9 cellular contexts compared by ENCODE assay signal in genomic region chr15:90248760-90249122, GRCh38. TPM values are rescaled to one million over a fixed set of nuclear protein-coding genes. Genes with fewer than 3 reads are reported as not detected.
DNase-seq lines count a peak whose midpoint lies in the region; ATAC-seq, FAIRE-seq and TF ChIP-seq lines count a peak whose summit lies in the region.
"Had no signal": no experiment of that assay in that cellular context is flagged by ENCODE, and none has a peak within 500 bp of the region (broad histone marks: within the 10 kb centered on the region; RNA-seq: fewer than 3 reads in every experiment).

No MANE protein-coding gene starts in this region.

- H3K27ac ChIP-seq in K562 (ENCODE audit: extremely low read depth, low read depth, low read length) (no peak overlapping the region), lower lobe of right lung (no peak overlapping the region)

- no peak overlapping the region for H3K27ac Mint-ChIP-seq in activated naive CD4-positive, alpha-beta T cell treated with anti-CD3 and anti-CD28 coated beads, Interleukin-2, amount 50 U/mL, for 24 hours
- H3K27ac Mint-ChIP-seq in type B pancreatic cell: no peak overlapping the region

- TF ChIP-seq EP300 in K562 (IDR thresholded peaks at IDR 0.05; ENCODE audit: low read length): no peak

- TF ChIP-seq CTCF in K562 (IDR thresholded peaks at IDR 0.05 in 2 of 3, conservative IDR thresholded peaks at IDR 0.05 in 1 of 3; ENCODE audit: insufficient read depth in 2 of 3, low read depth in 1 of 3, low read length in 3 of 3) (no peak), lower lobe of right lung (IDR thresholded peaks at IDR 0.05) (no peak), type B pancreatic cell (conservative IDR thresholded peaks at IDR 0.05) (no peak)

- H3K36me3 Mint-ChIP-seq in activated naive CD4-positive, alpha-beta T cell treated with anti-CD3 and anti-CD28 coated beads, Interleukin-2, amount 50 U/mL, for 24 hours: no peaks in the 10 kb centered on the region
- no peaks in the 10 kb centered on the region for H3K36me3 Mint-ChIP-seq in type B pancreatic cell

- H3K4me1 Mint-ChIP-seq in activated naive CD4-positive, alpha-beta T cell treated with anti-CD3 and anti-CD28 coated beads, Interleukin-2, amount 50 U/mL, for 24 hours: peaks cover 19% of the 10 kb centered on the region
- H3K4me1 Mint-ChIP-seq in type B pancreatic cell (ENCODE audit: unreplicated experiment): peaks cover 4% of the 10 kb centered on the region

- H3K79me2 ChIP-seq in K562 (ENCODE audit: control insufficient read depth, insufficient read depth, low read length): no peaks in the 10 kb centered on the region

- H3K4me2 ChIP-seq in K562 (ENCODE audit: insufficient read depth, low read length): peak overlapping the region; percentile 80; the same call in 1 of the 2 replicates

- TF ChIP-seq POLR2A in K562 (conservative IDR thresholded peaks at IDR 0.05): no peak

- no peak for TF ChIP-seq RAD21 in K562 (CRISPR knock-in tag; conservative IDR thresholded peaks at IDR 0.05 in 1 of 2, IDR thresholded peaks at IDR 0.05 in 1 of 2)

- H3K36me3 ChIP-seq in K562 (ENCODE audit: control insufficient read depth, insufficient read depth, low read length): no peaks in the 10 kb centered on the region
- no peaks in the 10 kb centered on the region for H3K36me3 ChIP-seq in lower lobe of right lung

- WGBS in K562 (ENCODE audit: insufficient coverage, low coverage, missing lambda C conversion rate): 57% methylated on average over 5 of the region's 5 CpGs

- H2AFZ ChIP-seq in K562 (ENCODE audit: low read depth, low read length): peak overlapping the region; percentile 82

- H3K9ac ChIP-seq in K562 (ENCODE audit: insufficient read depth in 1 of 2, low read depth in 2 of 2, low read length in 2 of 2): peak overlapping the region in 1 of 2 experiments; percentile 68; a peak in 1 of 4 replicates

- no peaks in the 10 kb centered on the region for H3K27me3 Mint-ChIP-seq in activated naive CD4-positive, alpha-beta T cell treated with anti-CD3 and anti-CD28 coated beads, Interleukin-2, amount 50 U/mL, for 24 hours
- H3K27me3 Mint-ChIP-seq in type B pancreatic cell: peaks cover 2% of the 10 kb centered on the region

- CTCF ChIA-PET in K562 (lab: Yijun Ruan, JAX; ENCODE audit: low intra/inter-chr PET ratio): no interaction called here

- H3K27me3 ChIP-seq in K562 (ENCODE audit: control insufficient read depth in 2 of 2, insufficient read depth in 2 of 2, low read length in 2 of 2) (no peaks in the 10 kb centered on the region), lower lobe of right lung (ENCODE audit: low read depth) (no peaks in the 10 kb centered on the region)

- in situ Hi-C loops in K562 (cut with MboI): no loop called here

- H3K9me1 ChIP-seq in K562 (ENCODE audit: control insufficient read depth, insufficient read depth, low read length): no peaks in the 10 kb centered on the region

- intact Hi-C loops in K562 (cut with micrococcal nuclease): no loop called here
- intact Hi-C loops in lower lobe of right lung (cut with DNase I): no loop called here

- no peak for DNase-seq in activated naive CD4-positive, alpha-beta T cell treated with Interleukin-2 at 50 U/mL for 16 hours
- peak in 1 of 4 experiments; percentile 55 for DNase-seq in K562 (ENCODE audit: extremely low read depth in 1 of 4, low spot score in 3 of 4)
- no peak for DNase-seq in lower lobe of right lung
- no peak for DNase-seq in type B pancreatic cell (ENCODE audit: extremely low spot score, unreplicated experiment)
- no peak for DNase-seq in RKO (ENCODE audit: low spot score)
- no peak for DNase-seq in frontal cortex (ENCODE audit: low spot score in 2 of 2)
- no peak for DNase-seq in DMS153 (lab: John Stamatoyannopoulos, UW)

- no peaks in the 10 kb centered on the region for H3K9me3 Mint-ChIP-seq in activated naive CD4-positive, alpha-beta T cell treated with anti-CD3 and anti-CD28 coated beads, Interleukin-2, amount 50 U/mL, for 24 hours
- no peaks in the 10 kb centered on the region for H3K9me3 Mint-ChIP-seq in type B pancreatic cell

- peak overlapping the region; percentile 71 for H3K4me3 Mint-ChIP-seq in activated naive CD4-positive, alpha-beta T cell treated with anti-CD3 and anti-CD28 coated beads, Interleukin-2, amount 50 U/mL, for 24 hours
- peak overlapping the region; percentile 82 for H3K4me3 Mint-ChIP-seq in type B pancreatic cell

- FAIRE-seq in K562 (lab: Jason Lieb, UNC) (no peak), frontal cortex (lab: Jason Lieb, UNC) (no peak)

- H3K4me1 ChIP-seq in K562 (replicated peaks in 1 of 2; ENCODE audit: control insufficient read depth in 2 of 2, insufficient read depth in 2 of 2, low read length in 2 of 2) (peaks cover 10 to 18% of the 10 kb centered on the region in 2 experiments; a peak in 4 of 5 replicates), lower lobe of right lung (peaks cover 12% of the 10 kb centered on the region)

- no peak overlapping the region for H3K4me3 ChIP-seq in K562
- peak overlapping the region; percentile 70 for H3K4me3 ChIP-seq in lower lobe of right lung

- H4K20me1 ChIP-seq in K562 (replicated peaks; ENCODE audit: control insufficient read depth, insufficient read depth, low read length): no peaks in the 10 kb centered on the region

- H3K9me3 ChIP-seq in K562 (replicated peaks; ENCODE audit: control insufficient read depth, insufficient read depth, low read depth, low read length): no peaks in the 10 kb centered on the region
- no peaks in the 10 kb centered on the region for H3K9me3 ChIP-seq in lower lobe of right lung

- POLR2A ChIA-PET in K562 (lab: Yijun Ruan, JAX): interaction anchor here (1.0 to 2.8 kb wide), 6 partner anchors 9 to 65 kb away, joined by 3 to 16 read pairs (median 4); partner anchors contain the start of genes CIB1, GDPGP1 and NGRN

- ATAC-seq in K562: peak; percentile 17
- ATAC-seq in lower lobe of right lung: peak in 1 of 2 donors; percentile 12

- BruUV-seq in K562 (replicated peaks; lab: Mats Ljungman, UMichigan): no TSS peak

RNA-seq across cellular contexts. Expression of gene TTLL13, which starts 0.6 kb away (rescaled TPM):
- total RNA-seq in K562 (2011; cell fraction: chromatin; rRNA removed; ENCODE audit: low replicate concordance): 1.1 and 1.4 TPM in 2 replicates
- total RNA-seq in K562 (2011; cell fraction: nucleolus; rRNA removed): 0.53 and 0.83 TPM in 2 replicates
- 0.37 and 0.76 TPM in 2 replicates for total RNA-seq in K562 (2011; cell fraction: nucleoplasm; rRNA removed)
- total RNA-seq in K562 (2014; rRNA removed) (0.04 TPM in 1 of 2 replicates, not detected in the other), K562 (2014; rRNA removed; fragmentation: Illumina TruSeq; extraction: Trizol) (0.10 and 0.22 TPM in 2 replicates), K562 (2015; rRNA removed; fragmentation: Illumina TruSeq; extraction: Trizol) (0.11 TPM in 1 of 2 replicates, not detected in the other), K562 (2021) (0.11 and 0.36 TPM in 2 replicates), lower lobe of right lung (not detected), type B pancreatic cell (ENCODE audit: low replicate concordance) (0.58 TPM in 1 of 2 replicates, not detected in the other), frontal cortex (under 0.01 TPM)
- polyA plus RNA-seq in K562 (2011; rRNA removed) (0.20 and 0.24 TPM in 2 replicates), K562 (2014; fragmentation: Illumina TruSeq; extraction: Trizol) (0.12 TPM in 1 of 2 replicates, not detected in the other), K562 (2014; fragmentation: Nextera tagmentation; extraction: Ambion mirVana) (under 1 TPM; 0.10 to 0.17 TPM), K562 (2014; rRNA removed) (0.05 TPM in 1 of 2 replicates, not detected in the other)
- polyA plus RNA-seq in K562 (2011; cell fraction: cytosol; rRNA removed): 0.22 and 0.24 TPM in 2 replicates
- polyA plus RNA-seq in K562 (2011; cell fraction: nucleus; rRNA removed): 0.49 and 0.74 TPM in 2 replicates
- 0.17 and 0.55 TPM in 2 replicates for polyA plus RNA-seq in K562 (2012)
- 0.28 and 0.51 TPM in 2 replicates for polyA minus RNA-seq in K562 (2011; rRNA and poly(A)+ RNA removed)
- not detected in 2 replicates for polyA minus RNA-seq in K562 (2011; cell fraction: cytosol; rRNA and poly(A)+ RNA removed)
- 0.22 and 0.40 TPM in 2 replicates for polyA minus RNA-seq in K562 (2011; cell fraction: nucleus; rRNA and poly(A)+ RNA removed)
- total RNA-seq: epithelial cell of proximal tubule had no signal

RNA-seq across cellular contexts. Expression of gene GDPGP1, which starts 14.7 kb away (rescaled TPM):
- 9.0 and 29.0 TPM in 2 replicates for total RNA-seq in K562 (2011; cell fraction: chromatin; rRNA removed; ENCODE audit: low replicate concordance)
- 29.9 and 32.4 TPM in 2 replicates for total RNA-seq in K562 (2011; cell fraction: nucleolus; rRNA removed)
- total RNA-seq in K562 (2011; cell fraction: nucleoplasm; rRNA removed): 18.3 and 18.8 TPM in 2 replicates
- total RNA-seq in K562 (2014; rRNA removed): 3.9 and 4.0 TPM in 2 replicates
- total RNA-seq in K562 (2014; rRNA removed; fragmentation: Illumina TruSeq; extraction: Trizol): 2.8 and 3.0 TPM in 2 replicates
- 2.4 and 3.0 TPM in 2 replicates for total RNA-seq in K562 (2015; rRNA removed; fragmentation: Illumina TruSeq; extraction: Trizol)
- 6.0 and 6.1 TPM in 2 replicates for total RNA-seq in K562 (2021)
- polyA plus RNA-seq in K562 (2011; rRNA removed): 3.7 and 4.0 TPM in 2 replicates
- 1.4 and 2.7 TPM in 2 replicates for polyA plus RNA-seq in K562 (2011; cell fraction: cytosol; rRNA removed)
- polyA plus RNA-seq in K562 (2011; cell fraction: nucleus; rRNA removed): 9.9 and 12.7 TPM in 2 replicates
- polyA plus RNA-seq in K562 (2012): 2.3 and 4.2 TPM in 2 replicates
- polyA plus RNA-seq in K562 (2014; fragmentation: Illumina TruSeq; extraction: Trizol): 1.2 and 2.0 TPM in 2 replicates
- polyA plus RNA-seq in K562 (2014; fragmentation: Nextera tagmentation; extraction: Ambion mirVana): under 1 TPM; 0.78 to 0.92 TPM
- 2.6 and 3.3 TPM in 2 replicates for polyA plus RNA-seq in K562 (2014; rRNA removed)
- 7.1 and 7.7 TPM in 2 replicates for polyA minus RNA-seq in K562 (2011; rRNA and poly(A)+ RNA removed)
- polyA minus RNA-seq in K562 (2011; cell fraction: cytosol; rRNA and poly(A)+ RNA removed): 6.0 and 7.6 TPM in 2 replicates
- polyA minus RNA-seq in K562 (2011; cell fraction: nucleus; rRNA and poly(A)+ RNA removed): 13.9 and 15.4 TPM in 2 replicates
- total RNA-seq in lower lobe of right lung: 13.1 TPM
- 6.1 and 9.6 TPM in 2 replicates for total RNA-seq in type B pancreatic cell (ENCODE audit: low replicate concordance)
- total RNA-seq in frontal cortex: 4.9 TPM

RNA-seq across cellular contexts. Expression of gene CIB1, which starts 15.0 kb away (rescaled TPM):
- total RNA-seq in K562 (2011; cell fraction: chromatin; rRNA removed; ENCODE audit: low replicate concordance): 14.3 and 33.8 TPM in 2 replicates
- 35.9 and 36.5 TPM in 2 replicates for total RNA-seq in K562 (2011; cell fraction: nucleolus; rRNA removed)
- total RNA-seq in K562 (2011; cell fraction: nucleoplasm; rRNA removed): 26.0 and 30.1 TPM in 2 replicates
- total RNA-seq in K562 (2014; rRNA removed) (61.4 and 94.5 TPM in 2 replicates), K562 (2014; rRNA removed; fragmentation: Illumina TruSeq; extraction: Trizol) (46.9 and 49.6 TPM in 2 replicates), K562 (2015; rRNA removed; fragmentation: Illumina TruSeq; extraction: Trizol) (63.4 and 64.5 TPM in 2 replicates), K562 (2021) (106 and 107 TPM in 2 replicates), lower lobe of right lung (80.8 TPM), type B pancreatic cell (ENCODE audit: low replicate concordance) (31.6 and 36.8 TPM in 2 replicates), frontal cortex (3.7 TPM)
- polyA plus RNA-seq in K562 (2011; rRNA removed) (136 and 186 TPM in 2 replicates), K562 (2014; fragmentation: Illumina TruSeq; extraction: Trizol) (107 and 138 TPM in 2 replicates), K562 (2014; fragmentation: Nextera tagmentation; extraction: Ambion mirVana) (10 to 100 TPM; 14.9 to 33.8 TPM), K562 (2014; rRNA removed) (128 and 142 TPM in 2 replicates)
- polyA plus RNA-seq in K562 (2011; cell fraction: cytosol; rRNA removed): 212 and 302 TPM in 2 replicates
- polyA plus RNA-seq in K562 (2011; cell fraction: nucleus; rRNA removed): 104 and 147 TPM in 2 replicates
- polyA plus RNA-seq in K562 (2012): 132 and 166 TPM in 2 replicates
- polyA minus RNA-seq in K562 (2011; rRNA and poly(A)+ RNA removed): 38.2 and 47.4 TPM in 2 replicates
- 35.2 and 37.1 TPM in 2 replicates for polyA minus RNA-seq in K562 (2011; cell fraction: cytosol; rRNA and poly(A)+ RNA removed)
- 10.0 and 16.9 TPM in 2 replicates for polyA minus RNA-seq in K562 (2011; cell fraction: nucleus; rRNA and poly(A)+ RNA removed)

RNA-seq across cellular contexts. Expression of gene NGRN, which starts 16.7 kb away (rescaled TPM):
- total RNA-seq in K562 (2011; cell fraction: chromatin; rRNA removed; ENCODE audit: low replicate concordance): 23.0 and 24.9 TPM in 2 replicates
- 17.9 and 20.5 TPM in 2 replicates for total RNA-seq in K562 (2011; cell fraction: nucleolus; rRNA removed)
- 24.8 and 26.5 TPM in 2 replicates for total RNA-seq in K562 (2011; cell fraction: nucleoplasm; rRNA removed)
- total RNA-seq in K562 (2014; rRNA removed) (69.5 and 73.4 TPM in 2 replicates), K562 (2014; rRNA removed; fragmentation: Illumina TruSeq; extraction: Trizol) (54.9 and 58.8 TPM in 2 replicates), K562 (2015; rRNA removed; fragmentation: Illumina TruSeq; extraction: Trizol) (60.0 and 61.5 TPM in 2 replicates), K562 (2021) (64.6 and 66.5 TPM in 2 replicates), lower lobe of right lung (73.4 TPM), type B pancreatic cell (ENCODE audit: low replicate concordance) (79.2 and 103 TPM in 2 replicates), frontal cortex (226 TPM)
- polyA plus RNA-seq in K562 (2011; rRNA removed) (57.5 and 62.8 TPM in 2 replicates), K562 (2014; fragmentation: Illumina TruSeq; extraction: Trizol) (47.9 and 56.5 TPM in 2 replicates), K562 (2014; fragmentation: Nextera tagmentation; extraction: Ambion mirVana) (10 to 100 TPM; 14.0 to 21.0 TPM), K562 (2014; rRNA removed) (64.5 and 70.3 TPM in 2 replicates)
- polyA plus RNA-seq in K562 (2011; cell fraction: cytosol; rRNA removed): 45.8 and 48.7 TPM in 2 replicates
- polyA plus RNA-seq in K562 (2011; cell fraction: nucleus; rRNA removed): 21.4 and 27.0 TPM in 2 replicates
- 49.2 and 50.7 TPM in 2 replicates for polyA plus RNA-seq in K562 (2012)
- polyA minus RNA-seq in K562 (2011; rRNA and poly(A)+ RNA removed): 37.7 and 38.0 TPM in 2 replicates
- 18.5 and 20.3 TPM in 2 replicates for polyA minus RNA-seq in K562 (2011; cell fraction: cytosol; rRNA and poly(A)+ RNA removed)
- 8.5 and 11.4 TPM in 2 replicates for polyA minus RNA-seq in K562 (2011; cell fraction: nucleus; rRNA and poly(A)+ RNA removed)

RNA-seq across cellular contexts. Expression of gene SEMA4B, which starts 47.6 kb away (rescaled TPM):
- total RNA-seq in K562 (2011; cell fraction: chromatin; rRNA removed; ENCODE audit: low replicate concordance): 229 and 471 TPM in 2 replicates
- total RNA-seq in K562 (2011; cell fraction: nucleolus; rRNA removed): 275 and 311 TPM in 2 replicates
- 234 and 268 TPM in 2 replicates for total RNA-seq in K562 (2011; cell fraction: nucleoplasm; rRNA removed)
- total RNA-seq in K562 (2014; rRNA removed) (11.0 and 38.7 TPM in 2 replicates), K562 (2014; rRNA removed; fragmentation: Illumina TruSeq; extraction: Trizol) (8.5 and 10.7 TPM in 2 replicates), K562 (2015; rRNA removed; fragmentation: Illumina TruSeq; extraction: Trizol) (16.7 and 17.7 TPM in 2 replicates), K562 (2021) (33.6 and 37.9 TPM in 2 replicates), lower lobe of right lung (48.1 TPM), type B pancreatic cell (ENCODE audit: low replicate concordance) (28.0 and 28.9 TPM in 2 replicates), frontal cortex (35.5 TPM)
- polyA plus RNA-seq in K562 (2011; rRNA removed) (28.8 and 56.9 TPM in 2 replicates), K562 (2014; fragmentation: Illumina TruSeq; extraction: Trizol) (10.9 and 16.9 TPM in 2 replicates), K562 (2014; fragmentation: Nextera tagmentation; extraction: Ambion mirVana) (1 to 10 TPM; 1.3 to 1.5 TPM), K562 (2014; rRNA removed) (24.8 and 27.8 TPM in 2 replicates)
- polyA plus RNA-seq in K562 (2011; cell fraction: cytosol; rRNA removed): 31.0 and 40.4 TPM in 2 replicates
- 155 and 194 TPM in 2 replicates for polyA plus RNA-seq in K562 (2011; cell fraction: nucleus; rRNA removed)
- 31.3 and 40.0 TPM in 2 replicates for polyA plus RNA-seq in K562 (2012)
- 41.6 and 47.9 TPM in 2 replicates for polyA minus RNA-seq in K562 (2011; rRNA and poly(A)+ RNA removed)
- 59.8 and 102 TPM in 2 replicates for polyA minus RNA-seq in K562 (2011; cell fraction: cytosol; rRNA and poly(A)+ RNA removed)
- polyA minus RNA-seq in K562 (2011; cell fraction: nucleus; rRNA and poly(A)+ RNA removed): 62.9 and 86.3 TPM in 2 replicates
